In the genomic region with DNA sequence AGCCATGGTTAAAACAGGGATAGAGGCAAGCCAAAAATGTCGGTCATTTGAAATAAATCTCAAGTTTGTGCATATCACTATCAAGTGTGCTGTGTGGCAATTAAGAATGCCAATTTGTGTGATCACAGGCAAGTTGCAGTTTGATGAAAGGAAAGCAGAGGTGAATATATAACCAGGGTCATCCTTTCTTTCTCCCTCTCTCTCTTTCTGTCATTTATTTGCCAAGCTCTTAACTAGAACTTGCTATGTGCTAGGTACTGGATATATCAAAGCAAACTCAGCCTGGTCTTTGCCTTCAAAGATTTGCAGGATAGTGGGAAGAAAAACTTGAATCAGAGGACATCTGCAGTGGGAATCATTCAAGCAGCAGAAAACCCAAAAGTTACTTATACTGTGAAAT, we compare ENCODE assay signal across 14 cellular contexts.
"Had no signal": no experiment of that assay in that cellular context is flagged by ENCODE, and none has a peak within 500 bp of the region (broad histone marks: within the 10 kb centered on the region; RNA-seq: fewer than 3 reads in every experiment).

No MANE protein-coding gene starts in this region.

- H3K36me3 ChIP-seq: breast epithelium, esophagus muscularis mucosa, right lobe of liver had no signal

- H3K4me3 Mint-ChIP-seq: activated CD4-positive, alpha-beta memory T cell treated with anti-CD3 and anti-CD28 coated beads for 36 hours had no signal

- H3K27me3 ChIP-seq: breast epithelium, esophagus muscularis mucosa, right lobe of liver had no signal

- H3K4me3 ChIP-seq: breast epithelium, esophagus muscularis mucosa, left ventricle myocardium inferior, right lobe of liver had no signal

- H3K27me3 Mint-ChIP-seq: activated CD4-positive, alpha-beta memory T cell treated with anti-CD3 and anti-CD28 coated beads for 36 hours had no signal

- H3K9me3 Mint-ChIP-seq: activated CD4-positive, alpha-beta memory T cell treated with anti-CD3 and anti-CD28 coated beads for 36 hours had no signal

- H3K4me1 ChIP-seq: breast epithelium, right lobe of liver had no signal

- H3K27ac ChIP-seq: breast epithelium, esophagus muscularis mucosa, left ventricle myocardium inferior, right lobe of liver had no signal

- DNase-seq: activated CD4-positive, alpha-beta memory T cell treated with anti-CD3 and anti-CD28 coated beads for 36 hours; activated CD4-positive, CD25-positive, alpha-beta regulatory T cell treated with anti-CD3 and anti-CD28 coated beads, Interleukin-2, amount 50 U/mL, for 72 hours; activated naive CD4-positive, alpha-beta T cell; activated T-cell treated with anti-CD3 and anti-CD28 coated beads, Interleukin-2, amount 50 U/mL, for 48 hours; aorta; left ventricle myocardium inferior; posterior cingulate gyrus; right lobe of liver; stimulated activated CD4-positive, alpha-beta T cell treated with anti-CD3 and anti-CD28 coated beads, Interleukin-2, amount 100 ng/mL, for 24 hours; stimulated activated naive CD4-positive, alpha-beta T cell treated with Interleukin-2 at 50 U/mL for 16 hours; trophoblast cell had no signal

- FAIRE-seq: endometrium had no signal

- H3K9me3 ChIP-seq: breast epithelium, esophagus muscularis mucosa, left ventricle myocardium inferior, right lobe of liver had no signal
